16 cellular contexts compared by ENCODE assay signal in genomic region chr20:58715709-58716475, GRCh38. TPM values are rescaled to one million over a fixed set of nuclear protein-coding genes. Genes with fewer than 3 reads are reported as not detected.
DNase-seq lines count a peak whose midpoint lies in the region; ATAC-seq and TF ChIP-seq lines count a peak whose summit lies in the region.
"Had no signal": no experiment of that assay in that cellular context is flagged by ENCODE, and none has a peak within 500 bp of the region (broad histone marks: within the 10 kb centered on the region; RNA-seq: fewer than 3 reads in every experiment).

No MANE protein-coding gene starts in this region.

- H3K36me3 ChIP-seq in Peyer's patch: no peaks in the 10 kb centered on the region
- H3K36me3 ChIP-seq: SJSA1 had no signal

- CTCF ChIA-PET in activated naive CD4-positive, alpha-beta T cell treated with anti-CD3 and anti-CD28 coated beads for 36 hours (lab: Charles Lee): no interaction called here

- no peaks in the 10 kb centered on the region for H3K4me1 Mint-ChIP-seq in activated naive CD4-positive, alpha-beta T cell treated with anti-CD3 and anti-CD28 coated beads for 36 hours (ENCODE audit: low read depth)
- H3K4me1 Mint-ChIP-seq in stimulated activated naive B cell treated with anti-CD40 and anti-IgM and Interleukin-4, amounts not matched to agents 10 μg/mL and 1 μg/mL and 100 μg/mL, for 72 hours: peaks cover 6 to 7% of the 10 kb centered on the region in 2 donors
- peaks cover 16% of the 10 kb centered on the region for H3K4me1 Mint-ChIP-seq in glutamatergic neuron (ENCODE audit: low read depth, unreplicated experiment)

- no peak for TF ChIP-seq POLR2A in Peyer's patch (IDR thresholded peaks at IDR 0.05)

- no peaks in the 10 kb centered on the region for H3K4me1 ChIP-seq in Peyer's patch
- H3K4me1 ChIP-seq: parathyroid adenoma, SJSA1 had no signal

- DNase-seq in activated naive CD4-positive, alpha-beta T cell treated with anti-CD3 and anti-CD28 coated beads, Interleukin-2, amount 50 U/mL, for 16 hours: peak; percentile 5
- DNase-seq in activated naive CD4-positive, alpha-beta T cell treated with anti-CD3 and anti-CD28 coated beads for 36 hours: no peak
- peak in 2 of 3 donors; percentile 10 to 38 for DNase-seq in Peyer's patch
- peak; percentile 35 for DNase-seq in left lobe of liver (ENCODE audit: low spot score)
- DNase-seq in stimulated activated naive B cell treated with anti-CD40 and anti-IgM and Interleukin-4, amounts not matched to agents 10 μg/mL and 1 μg/mL and 100 μg/mL, for 72 hours: no peak
- no peak for DNase-seq in glutamatergic neuron
- DNase-seq: IMR-90; NCI-H1436 treated with DMSO at 0.1 percent for 48 hours; NCI-H524; stimulated activated CD4-positive, alpha-beta T cell treated with anti-CD3 and anti-CD28 coated beads, Interleukin-2, amount 100 ng/mL, for 48 hours; stimulated activated naive CD8-positive, alpha-beta T cell treated with anti-CD3 and anti-CD28 coated beads, Interleukin-15, Interleukin-2, amounts not matched to agents 100 U/mL and 50 U/mL, for 24 hours had no signal

- intact Hi-C loops in activated naive CD4-positive, alpha-beta T cell treated with anti-CD3 and anti-CD28 coated beads for 36 hours (cut with micrococcal nuclease): no loop called here

- H3K4me3 Mint-ChIP-seq in activated naive CD4-positive, alpha-beta T cell treated with anti-CD3 and anti-CD28 coated beads for 36 hours: no peak overlapping the region
- no peak overlapping the region for H3K4me3 Mint-ChIP-seq in stimulated activated naive B cell treated with anti-CD40 and anti-IgM and Interleukin-4, amounts not matched to agents 10 μg/mL and 1 μg/mL and 100 μg/mL, for 72 hours
- no peak overlapping the region for H3K4me3 Mint-ChIP-seq in glutamatergic neuron (ENCODE audit: unreplicated experiment)
- H3K4me3 Mint-ChIP-seq: brain had no signal

- no peaks in the 10 kb centered on the region for H3K27me3 ChIP-seq in Peyer's patch
- H3K27me3 ChIP-seq: SJSA1 had no signal

- H3K27ac ChIP-seq in Peyer's patch: no peak overlapping the region
- H3K27ac ChIP-seq: parathyroid adenoma, SJSA1 had no signal

- ATAC-seq in left lobe of liver (no peak), GM21786 (IDR thresholded peaks at IDR 0.05; ENCODE audit: unreplicated experiment) (no peak), HG02973 (IDR thresholded peaks at IDR 0.05; ENCODE audit: unreplicated experiment) (no peak)
- no peak for ATAC-seq in stimulated activated naive B cell treated with anti-CD40 and anti-IgM and Interleukin-4, amounts not matched to agents 10 μg/mL and 1 μg/mL and 100 μg/mL, for 72 hours (replicated peaks)
- ATAC-seq: stimulated activated naive CD8-positive, alpha-beta T cell treated with anti-CD3 and anti-CD28 coated beads, Interleukin-15, Interleukin-2, amounts not matched to agents 100 U/mL and 50 U/mL, for 24 hours had no signal

- no peak overlapping the region for H3K4me3 ChIP-seq in Peyer's patch
- H3K4me3 ChIP-seq: SJSA1 had no signal

- TF ChIP-seq CTCF in Peyer's patch (IDR thresholded peaks at IDR 0.05): no peak
- no peak for TF ChIP-seq CTCF in glutamatergic neuron (IDR thresholded peaks at IDR 0.05; ENCODE audit: partially characterized antibody, unreplicated experiment)

- H3K9me3 Mint-ChIP-seq in activated naive CD4-positive, alpha-beta T cell treated with anti-CD3 and anti-CD28 coated beads for 36 hours: no peaks in the 10 kb centered on the region
- no peaks in the 10 kb centered on the region for H3K9me3 Mint-ChIP-seq in stimulated activated naive B cell treated with anti-CD40 and anti-IgM and Interleukin-4, amounts not matched to agents 10 μg/mL and 1 μg/mL and 100 μg/mL, for 72 hours
- peaks cover 3% of the 10 kb centered on the region for H3K9me3 Mint-ChIP-seq in glutamatergic neuron (ENCODE audit: unreplicated experiment)

- H3K27ac Mint-ChIP-seq in activated naive CD4-positive, alpha-beta T cell treated with anti-CD3 and anti-CD28 coated beads for 36 hours: no peak overlapping the region
- peak overlapping the region; percentile 60 for H3K27ac Mint-ChIP-seq in stimulated activated naive B cell treated with anti-CD40 and anti-IgM and Interleukin-4, amounts not matched to agents 10 μg/mL and 1 μg/mL and 100 μg/mL, for 72 hours
- no peak overlapping the region for H3K27ac Mint-ChIP-seq in glutamatergic neuron (ENCODE audit: unreplicated experiment)

- H3K9me3 ChIP-seq in Peyer's patch: no peaks in the 10 kb centered on the region
- H3K9me3 ChIP-seq: SJSA1 had no signal

- H3K27me3 Mint-ChIP-seq in activated naive CD4-positive, alpha-beta T cell treated with anti-CD3 and anti-CD28 coated beads for 36 hours (ENCODE audit: low read depth): no peaks in the 10 kb centered on the region
- H3K27me3 Mint-ChIP-seq in stimulated activated naive B cell treated with anti-CD40 and anti-IgM and Interleukin-4, amounts not matched to agents 10 μg/mL and 1 μg/mL and 100 μg/mL, for 72 hours: peaks cover 4 to 5% of the 10 kb centered on the region in 2 donors
- peaks cover 6% of the 10 kb centered on the region for H3K27me3 Mint-ChIP-seq in glutamatergic neuron (ENCODE audit: unreplicated experiment)
- H3K27me3 Mint-ChIP-seq: brain had no signal

- H3K36me3 Mint-ChIP-seq in activated naive CD4-positive, alpha-beta T cell treated with anti-CD3 and anti-CD28 coated beads for 36 hours (ENCODE audit: low read depth): no peaks in the 10 kb centered on the region
- peaks cover 13 to 16% of the 10 kb centered on the region in 2 donors for H3K36me3 Mint-ChIP-seq in stimulated activated naive B cell treated with anti-CD40 and anti-IgM and Interleukin-4, amounts not matched to agents 10 μg/mL and 1 μg/mL and 100 μg/mL, for 72 hours
- H3K36me3 Mint-ChIP-seq in glutamatergic neuron (ENCODE audit: unreplicated experiment): no peaks in the 10 kb centered on the region

RNA-seq across cellular contexts. Expression of gene NPEPL1, which starts 23.3 kb away (rescaled TPM):
- 10 to 100 TPM; 14.3 to 14.5 TPM for total RNA-seq in activated naive CD4-positive, alpha-beta T cell treated with anti-CD3 and anti-CD28 coated beads for 36 hours
- total RNA-seq in Peyer's patch: 10 to 100 TPM; 36.3 to 80.4 (median 63.0) TPM
- 12.8 TPM for total RNA-seq in left lobe of liver
- total RNA-seq in glutamatergic neuron (ENCODE audit: unreplicated experiment): 43.2 TPM

Comparison
In these comparisons a context has a peak if more than half of its experiments do, and no peak if none do; other contexts are left out.
1. DNase-seq: peak in activated naive CD4-positive, alpha-beta T cell treated with anti-CD3 and anti-CD28 coated beads, Interleukin-2, amount 50 U/mL, for 16 hours (single experiment), Peyer's patch (2 of 3) and left lobe of liver (single experiment); none in activated naive CD4-positive, alpha-beta T cell treated with anti-CD3 and anti-CD28 coated beads for 36 hours (single experiment), stimulated activated naive B cell treated with anti-CD40 and anti-IgM and Interleukin-4, amounts not matched to agents 10 μg/mL and 1 μg/mL and 100 μg/mL, for 72 hours (single experiment) and glutamatergic neuron (single experiment).